In the genomic region with DNA sequence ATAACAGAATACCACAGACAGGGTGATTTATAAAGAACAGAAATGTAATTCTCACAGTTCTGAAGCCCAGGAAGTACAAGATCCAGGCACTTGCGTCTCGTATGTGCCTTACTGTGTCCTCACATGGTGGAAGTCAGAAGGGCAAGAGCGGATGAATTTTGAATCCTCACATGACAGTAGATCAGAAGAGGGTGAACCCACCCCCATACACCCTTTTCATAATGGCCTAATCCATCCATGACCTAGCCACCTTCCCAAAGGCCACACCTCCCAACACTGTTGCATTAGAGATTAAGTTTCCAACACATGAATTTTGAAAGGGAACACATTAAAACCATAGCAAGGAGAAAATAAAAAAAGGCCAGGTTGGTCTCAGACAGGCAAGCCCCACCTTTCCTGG, we compare ENCODE assay signal across 29 cellular contexts.
"Had no signal": no experiment of that assay in that cellular context is flagged by ENCODE, and none has a peak within 500 bp of the region (broad histone marks: within the 10 kb centered on the region; RNA-seq: fewer than 3 reads in every experiment).

No MANE protein-coding gene starts in this region.

- H3K4me3 ChIP-seq: left lung, lower lobe of right lung, ovary, right atrium auricular region, skin epidermis, stomach, testis, thyroid gland, transverse colon, upper lobe of left lung had no signal

- H3K9me3 ChIP-seq: left lung, lower lobe of right lung, ovary, right atrium auricular region, stomach, testis, thyroid gland, transverse colon, upper lobe of left lung had no signal

- H3K27me3 Mint-ChIP-seq: naive B cell; progenitor cell of endocrine pancreas; stimulated activated naive B cell treated with anti-CD40 and anti-IgM and Interleukin-4, amounts not matched to agents 10 μg/mL and 1 μg/mL and 100 μg/mL, for 72 hours had no signal

- H3K27ac Mint-ChIP-seq: immature natural killer cell; mesothelial cell of epicardium; natural killer cell; progenitor cell of endocrine pancreas; stimulated activated naive B cell treated with anti-CD40 and anti-IgM and Interleukin-4, amounts not matched to agents 10 μg/mL and 1 μg/mL and 100 μg/mL, for 72 hours had no signal

- H3K27me3 ChIP-seq: left lung, ovary, right atrium auricular region, stomach, testis, thyroid gland, transverse colon, upper lobe of left lung had no signal

- H3K4me3 Mint-ChIP-seq: immature natural killer cell; mesothelial cell of epicardium; naive B cell; natural killer cell; stimulated activated naive B cell treated with anti-CD40 and anti-IgM and Interleukin-4, amounts not matched to agents 10 μg/mL and 1 μg/mL and 100 μg/mL, for 72 hours had no signal

- ATAC-seq: left colon; left lung; lower lobe of right lung; natural killer cell; sciatic nerve; stimulated activated naive B cell treated with anti-CD40 and anti-IgM and Interleukin-4, amounts not matched to agents 10 μg/mL and 1 μg/mL and 100 μg/mL, for 72 hours; stimulated activated naive CD8-positive, alpha-beta T cell treated with anti-CD3 and anti-CD28 coated beads, Interleukin-15, Interleukin-2, amounts not matched to agents 100 U/mL and 50 U/mL, for 24 hours had no signal

- FAIRE-seq: islet of Langerhans, kidney, urothelium cell line had no signal

- DNase-seq: hypothalamus; immature natural killer cell; kidney; left colon; left lung; lower lobe of right lung; mammary epithelial cell; mesendoderm; naive B cell; natural killer cell; ovary; stimulated activated CD4-positive, alpha-beta T cell treated with anti-CD3 and anti-CD28 coated beads, Interleukin-12 subunit alpha, Interleukin-12 subunit beta, amount 100 ng/mL, for 4 hours; stimulated activated CD4-positive, alpha-beta T cell treated with anti-CD3 and anti-CD28 coated beads, Interleukin-15, amount 100 ng/mL, for 24 hours; stimulated activated CD4-positive, alpha-beta T cell treated with anti-CD3 and anti-CD28 coated beads, Interleukin-2, amount 100 ng/mL, for 24 hours; stimulated activated CD4-positive, alpha-beta T cell treated with anti-CD3 and anti-CD28 coated beads, Interleukin-4, amount 100 ng/mL, for 1 hour; stimulated activated naive B cell treated with anti-CD40 and anti-IgM and Interleukin-4, amounts not matched to agents 10 μg/mL and 1 μg/mL and 100 μg/mL, for 72 hours; stimulated activated naive CD8-positive, alpha-beta T cell treated with anti-CD3 and anti-CD28 coated beads, Interleukin-15, Interleukin-2, amounts not matched to agents 100 U/mL and 50 U/mL, for 24 hours; stomach; testis; thyroid gland; transverse colon; upper lobe of left lung had no signal

- H3K27ac ChIP-seq: left lung, lower lobe of right lung, ovary, right atrium auricular region, skin epidermis, stomach, testis, thyroid gland, transverse colon, upper lobe of left lung had no signal

- H3K4me1 ChIP-seq: right atrium auricular region, testis had no signal

- H3K36me3 ChIP-seq: left lung, lower lobe of right lung, ovary, stomach, thyroid gland, transverse colon, upper lobe of left lung had no signal

- H3K9me3 Mint-ChIP-seq: immature natural killer cell; mesothelial cell of epicardium; naive B cell; natural killer cell; stimulated activated naive B cell treated with anti-CD40 and anti-IgM and Interleukin-4, amounts not matched to agents 10 μg/mL and 1 μg/mL and 100 μg/mL, for 72 hours had no signal

- H3K36me3 Mint-ChIP-seq: naive B cell had no signal

- H3K4me1 Mint-ChIP-seq: naive B cell; natural killer cell; stimulated activated naive B cell treated with anti-CD40 and anti-IgM and Interleukin-4, amounts not matched to agents 10 μg/mL and 1 μg/mL and 100 μg/mL, for 72 hours had no signal
